1 cellular context compared by ENCODE assay signal in the genomic region with DNA sequence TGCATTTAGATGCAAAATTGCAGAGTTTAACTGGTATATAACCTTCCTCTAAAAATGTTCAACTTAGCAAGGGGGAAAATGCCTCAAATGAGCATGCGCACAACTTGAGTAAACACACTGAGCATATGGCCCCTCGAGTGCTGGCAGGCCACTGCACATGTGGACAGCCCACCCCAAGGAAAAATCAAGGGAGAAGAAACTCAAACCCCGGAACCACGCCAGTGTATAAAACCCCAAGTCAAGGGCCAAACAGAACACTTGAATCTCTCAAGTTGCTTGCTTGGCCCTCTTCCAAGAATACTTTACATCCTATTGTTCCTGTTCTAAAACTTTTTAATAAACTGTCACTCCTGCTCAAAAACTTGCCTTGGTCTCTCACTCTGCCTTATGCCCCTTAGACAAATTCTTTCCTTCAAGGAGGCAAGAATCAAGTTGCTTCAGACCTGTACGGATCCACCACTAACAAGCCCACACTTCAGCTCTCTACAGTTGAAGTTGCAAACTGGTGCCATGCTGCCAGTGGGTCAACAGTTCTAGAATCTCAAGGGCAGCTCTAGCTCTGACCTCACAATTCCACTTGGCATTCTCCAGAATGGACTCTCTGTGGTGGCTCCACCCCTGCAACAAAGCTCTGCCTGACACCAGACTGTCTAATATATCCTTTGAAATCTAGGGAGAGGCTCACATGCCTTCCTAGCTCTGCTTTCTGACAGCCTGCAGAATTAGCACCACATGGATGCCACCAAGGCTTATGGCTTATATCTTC.
TF ChIP-seq lines count a peak whose summit lies in the region.

No MANE protein-coding gene starts in this region.

TF ChIP-seq in endothelial cell of umbilical vein, 7 proteins besides CTCF, POLR2A, EP300 and RAD21:
- TF ChIP-seq GATA2 (IDR thresholded peaks at IDR 0.05; ENCODE audit: insufficient read depth, insufficient read length, low read depth, low read length) (no peak), JUN (IDR thresholded peaks at IDR 0.05; ENCODE audit: borderline replicate concordance, insufficient read depth, insufficient read length, low read depth) (no peak), FOS (IDR thresholded peaks at IDR 0.05; ENCODE audit: borderline replicate concordance, insufficient read depth, low read length) (no peak), POLR2AphosphoS5 (IDR thresholded peaks at IDR 0.05; ENCODE audit: insufficient read depth, low read depth, low read length) (no peak), MYC (IDR thresholded peaks at IDR 0.05; ENCODE audit: low read depth, low read length) (no peak), EZH2 (IDR thresholded peaks at IDR 0.05; ENCODE audit: borderline replicate concordance, low read depth, low read length, severe bottlenecking) (no peak)
- TF ChIP-seq, protein P1, sequence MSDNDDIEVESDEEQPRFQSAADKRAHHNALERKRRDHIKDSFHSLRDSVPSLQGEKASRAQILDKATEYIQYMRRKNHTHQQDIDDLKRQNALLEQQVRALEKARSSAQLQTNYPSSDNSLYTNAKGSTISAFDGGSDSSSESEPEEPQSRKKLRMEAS (IDR thresholded peaks at IDR 0.05; ENCODE audit: insufficient read depth, insufficient read length), result no peak
